In the genomic region with DNA sequence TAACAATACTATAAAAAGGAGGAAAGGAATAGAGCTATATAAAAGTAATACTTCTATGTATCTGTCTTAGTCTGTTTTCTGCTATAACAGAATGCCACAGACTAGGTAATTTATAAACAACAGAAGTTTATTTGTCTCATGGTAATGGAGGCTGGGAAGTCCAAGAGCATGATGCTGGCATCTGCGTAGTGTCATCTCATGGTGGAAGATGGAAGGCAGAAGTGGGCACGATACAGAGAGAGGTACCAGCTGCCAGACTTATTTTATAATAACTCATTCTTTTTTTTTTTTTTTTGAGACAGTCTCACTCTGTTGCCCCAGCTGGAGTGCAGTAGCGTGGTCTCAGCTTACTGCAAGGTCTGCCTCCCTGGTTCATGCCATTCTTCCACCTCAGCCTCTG, we compare ENCODE assay signal across 1 cellular context.
TF ChIP-seq lines count a peak whose summit lies in the region.

No MANE protein-coding gene starts in this region.

TF ChIP-seq in HepG2, 621 proteins besides CTCF, POLR2A, EP300 and RAD21:
- TF ChIP-seq ZNF564 (CRISPR knock-in tag; IDR thresholded peaks at IDR 0.05) (peak; percentile 95), NFATC3 (CRISPR knock-in tag; IDR thresholded peaks at IDR 0.05) (no peak)
TF ChIP-seq in HepG2: peak in this region for 1.
